30 cellular contexts compared by ENCODE assay signal in genomic region chr11:45616802-45617549, GRCh38. TPM values are rescaled to one million over a fixed set of nuclear protein-coding genes. Genes with fewer than 3 reads are reported as not detected.
"Had no signal": no experiment of that assay in that cellular context is flagged by ENCODE, and none has a peak within 500 bp of the region (broad histone marks: within the 10 kb centered on the region; RNA-seq: fewer than 3 reads in every experiment).

No MANE protein-coding gene starts in this region.

- DNase-seq: hypothalamus; immature natural killer cell; kidney; left colon; left ventricle myocardium inferior; naive B cell; nucleus accumbens; retina; right cardiac atrium; stimulated activated CD4-positive, alpha-beta T cell treated with anti-CD3 and anti-CD28 coated beads, Interleukin-12 subunit alpha, Interleukin-12 subunit beta, amount 100 ng/mL, for 4 hours; stimulated activated CD4-positive, alpha-beta T cell treated with anti-CD3 and anti-CD28 coated beads, Interleukin-15, amount 100 ng/mL, for 24 hours; stimulated activated CD4-positive, alpha-beta T cell treated with anti-CD3 and anti-CD28 coated beads, Interleukin-2, amount 100 ng/mL, for 24 hours; stimulated activated CD4-positive, alpha-beta T cell treated with anti-CD3 and anti-CD28 coated beads, Interleukin-4, amount 100 ng/mL, for 1 hour; stimulated activated naive B cell treated with anti-CD40 and anti-IgM and Interleukin-4, amounts not matched to agents 10 μg/mL and 1 μg/mL and 100 μg/mL, for 72 hours; stimulated activated naive CD8-positive, alpha-beta T cell treated with anti-CD3 and anti-CD28 coated beads, Interleukin-15, Interleukin-2, amounts not matched to agents 100 U/mL and 50 U/mL, for 24 hours; stomach; testis; thyroid gland; transverse colon; upper lobe of left lung had no signal

- H3K27ac ChIP-seq: left ventricle myocardium inferior, parathyroid adenoma, skin epidermis, stomach, testis, thyroid gland, transverse colon, upper lobe of left lung, vagina had no signal

- H3K4me3 ChIP-seq: left ventricle myocardium inferior, lung, skin epidermis, stomach, testis, thyroid gland, transverse colon, upper lobe of left lung, vagina had no signal

- H3K4me1 Mint-ChIP-seq: immature natural killer cell; mesothelial cell of epicardium; naive B cell; neural crest cell; stimulated activated naive B cell treated with anti-CD40 and anti-IgM and Interleukin-4, amounts not matched to agents 10 μg/mL and 1 μg/mL and 100 μg/mL, for 72 hours had no signal

- H3K36me3 Mint-ChIP-seq: immature natural killer cell; mesothelial cell of epicardium; naive B cell; natural killer cell treated with Interleukin-12 subunit alpha and Interleukin-12 subunit beta and Interleukin-15 and Interleukin-18, amount 100 ng/mL, for 72 hours; stimulated activated naive B cell treated with anti-CD40 and anti-IgM and Interleukin-4, amounts not matched to agents 10 μg/mL and 1 μg/mL and 100 μg/mL, for 72 hours had no signal

- H3K27me3 ChIP-seq: testis, thyroid gland, transverse colon, upper lobe of left lung, vagina had no signal

- H3K9me3 Mint-ChIP-seq: mesothelial cell of epicardium; natural killer cell treated with Interleukin-12 subunit alpha and Interleukin-12 subunit beta and Interleukin-15 and Interleukin-18, amount 100 ng/mL, for 72 hours had no signal

- ATAC-seq: left colon; natural killer cell treated with Interleukin-12 subunit alpha and Interleukin-12 subunit beta and Interleukin-15 and Interleukin-18, amount 100 ng/mL, for 72 hours; right cardiac atrium; sciatic nerve; stimulated activated naive B cell treated with anti-CD40 and anti-IgM and Interleukin-4, amounts not matched to agents 10 μg/mL and 1 μg/mL and 100 μg/mL, for 72 hours; stimulated activated naive CD8-positive, alpha-beta T cell treated with anti-CD3 and anti-CD28 coated beads, Interleukin-15, Interleukin-2, amounts not matched to agents 100 U/mL and 50 U/mL, for 24 hours had no signal

- H3K27ac Mint-ChIP-seq: immature natural killer cell; mesothelial cell of epicardium; naive B cell; natural killer cell treated with Interleukin-12 subunit alpha and Interleukin-12 subunit beta and Interleukin-15 and Interleukin-18, amount 100 ng/mL, for 72 hours; progenitor cell of endocrine pancreas; stimulated activated naive B cell treated with anti-CD40 and anti-IgM and Interleukin-4, amounts not matched to agents 10 μg/mL and 1 μg/mL and 100 μg/mL, for 72 hours had no signal

- H3K4me1 ChIP-seq: parathyroid adenoma, stomach, testis, transverse colon, upper lobe of left lung, vagina had no signal

- H3K36me3 ChIP-seq: left ventricle myocardium inferior, stomach, thyroid gland, transverse colon, upper lobe of left lung, vagina had no signal

- H3K4me3 Mint-ChIP-seq: immature natural killer cell; mesothelial cell of epicardium; natural killer cell treated with Interleukin-12 subunit alpha and Interleukin-12 subunit beta and Interleukin-15 and Interleukin-18, amount 100 ng/mL, for 72 hours; neural crest cell; stimulated activated naive B cell treated with anti-CD40 and anti-IgM and Interleukin-4, amounts not matched to agents 10 μg/mL and 1 μg/mL and 100 μg/mL, for 72 hours had no signal

- H3K9me3 ChIP-seq: testis, thyroid gland, transverse colon, vagina had no signal

RNA-seq across cellular contexts. Expression of gene CHST1, which starts 48.4 kb away (rescaled TPM):
- total RNA-seq: mononuclear cell; natural killer cell treated with Interleukin-12 subunit alpha and Interleukin-12 subunit beta and Interleukin-15 and Interleukin-18, amount 100 ng/mL, for 72 hours had no signal
